ENCODE assay signal across 1 cellular context in the genomic region with DNA sequence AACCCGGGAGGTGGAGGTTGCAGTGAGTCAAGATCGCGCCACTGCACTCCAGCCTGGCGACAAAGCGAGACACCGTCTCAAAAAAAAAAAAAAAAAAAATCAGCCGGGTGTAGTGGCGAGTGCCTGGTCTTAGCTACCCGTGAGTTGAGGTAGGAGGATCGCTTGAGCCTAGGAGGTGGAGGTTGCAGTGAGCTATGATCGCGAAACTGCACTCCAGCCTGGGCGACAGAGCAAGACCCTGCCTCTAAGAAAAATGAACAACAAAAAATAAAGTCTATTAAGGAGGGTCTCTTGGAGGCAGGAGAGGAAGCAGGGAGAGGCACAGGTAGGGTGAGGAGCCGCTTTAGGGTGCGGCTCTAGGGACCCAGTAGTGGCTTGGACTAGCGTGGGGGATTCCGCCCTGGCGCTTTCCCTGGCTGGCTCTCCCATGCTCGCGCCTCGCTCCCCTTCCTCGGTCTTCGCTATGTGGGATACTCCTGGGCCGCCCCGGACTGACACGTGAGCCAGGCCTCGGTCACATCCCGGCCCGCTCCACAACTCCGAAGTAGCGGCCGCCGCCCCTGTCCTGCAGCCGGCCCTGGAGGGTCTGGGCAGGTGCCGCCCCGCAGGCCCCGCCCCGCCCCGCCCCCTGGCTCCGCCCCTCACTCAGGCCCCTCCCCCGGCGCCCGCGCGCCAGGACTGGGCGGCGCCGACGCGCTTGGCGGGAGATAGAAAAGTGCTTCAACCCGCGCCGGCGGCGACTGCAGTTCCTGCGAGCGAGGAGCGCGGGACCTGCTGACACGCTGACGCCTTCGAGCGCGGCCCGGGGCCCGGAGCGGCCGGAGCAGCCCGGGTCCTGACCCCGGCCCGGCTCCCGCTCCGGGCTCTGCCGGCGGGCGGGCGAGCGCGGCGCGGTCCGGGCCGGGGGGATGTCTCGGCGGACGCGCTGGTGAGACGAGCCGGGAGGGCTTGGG.
TF ChIP-seq lines count a peak whose summit lies in the region.

A gene (plus strand): TSS at position 739 of the 953 bp plus-strand sequence. CDS start 170 bp downstream, at position 909.

TF ChIP-seq in HepG2, 621 proteins besides CTCF, POLR2A, EP300 and RAD21 (continued from another document):
- TF ChIP-seq, protein P1, sequence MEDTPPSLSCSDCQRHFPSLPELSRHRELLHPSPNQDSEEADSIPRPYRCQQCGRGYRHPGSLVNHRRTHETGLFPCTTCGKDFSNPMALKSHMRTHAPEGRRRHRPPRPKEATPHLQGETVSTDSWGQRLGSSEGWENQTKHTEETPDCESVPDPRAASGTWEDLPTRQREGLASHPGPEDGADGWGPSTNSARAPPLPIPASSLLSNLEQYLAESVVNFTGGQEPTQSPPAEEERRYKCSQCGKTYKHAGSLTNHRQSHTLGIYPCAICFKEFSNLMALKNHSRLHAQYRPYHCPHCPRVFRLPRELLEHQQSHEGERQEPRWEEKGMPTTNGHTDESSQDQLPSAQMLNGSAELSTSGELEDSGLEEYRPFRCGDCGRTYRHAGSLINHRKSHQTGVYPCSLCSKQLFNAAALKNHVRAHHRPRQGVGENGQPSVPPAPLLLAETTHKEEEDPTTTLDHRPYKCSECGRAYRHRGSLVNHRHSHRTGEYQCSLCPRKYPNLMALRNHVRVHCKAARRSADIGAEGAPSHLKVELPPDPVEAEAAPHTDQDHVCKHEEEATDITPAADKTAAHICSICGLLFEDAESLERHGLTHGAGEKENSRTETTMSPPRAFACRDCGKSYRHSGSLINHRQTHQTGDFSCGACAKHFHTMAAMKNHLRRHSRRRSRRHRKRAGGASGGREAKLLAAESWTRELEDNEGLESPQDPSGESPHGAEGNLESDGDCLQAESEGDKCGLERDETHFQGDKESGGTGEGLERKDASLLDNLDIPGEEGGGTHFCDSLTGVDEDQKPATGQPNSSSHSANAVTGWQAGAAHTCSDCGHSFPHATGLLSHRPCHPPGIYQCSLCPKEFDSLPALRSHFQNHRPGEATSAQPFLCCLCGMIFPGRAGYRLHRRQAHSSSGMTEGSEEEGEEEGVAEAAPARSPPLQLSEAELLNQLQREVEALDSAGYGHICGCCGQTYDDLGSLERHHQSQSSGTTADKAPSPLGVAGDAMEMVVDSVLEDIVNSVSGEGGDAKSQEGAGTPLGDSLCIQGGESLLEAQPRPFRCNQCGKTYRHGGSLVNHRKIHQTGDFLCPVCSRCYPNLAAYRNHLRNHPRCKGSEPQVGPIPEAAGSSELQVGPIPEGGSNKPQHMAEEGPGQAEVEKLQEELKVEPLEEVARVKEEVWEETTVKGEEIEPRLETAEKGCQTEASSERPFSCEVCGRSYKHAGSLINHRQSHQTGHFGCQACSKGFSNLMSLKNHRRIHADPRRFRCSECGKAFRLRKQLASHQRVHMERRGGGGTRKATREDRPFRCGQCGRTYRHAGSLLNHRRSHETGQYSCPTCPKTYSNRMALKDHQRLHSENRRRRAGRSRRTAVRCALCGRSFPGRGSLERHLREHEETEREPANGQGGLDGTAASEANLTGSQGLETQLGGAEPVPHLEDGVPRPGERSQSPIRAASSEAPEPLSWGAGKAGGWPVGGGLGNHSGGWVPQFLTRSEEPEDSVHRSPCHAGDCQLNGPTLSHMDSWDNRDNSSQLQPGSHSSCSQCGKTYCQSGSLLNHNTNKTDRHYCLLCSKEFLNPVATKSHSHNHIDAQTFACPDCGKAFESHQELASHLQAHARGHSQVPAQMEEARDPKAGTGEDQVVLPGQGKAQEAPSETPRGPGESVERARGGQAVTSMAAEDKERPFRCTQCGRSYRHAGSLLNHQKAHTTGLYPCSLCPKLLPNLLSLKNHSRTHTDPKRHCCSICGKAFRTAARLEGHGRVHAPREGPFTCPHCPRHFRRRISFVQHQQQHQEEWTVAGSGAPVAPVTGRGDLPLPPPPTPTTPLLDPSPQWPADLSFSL (CRISPR knock-in tag; IDR thresholded peaks at IDR 0.05) = no peak
- TF ChIP-seq, protein P2, sequence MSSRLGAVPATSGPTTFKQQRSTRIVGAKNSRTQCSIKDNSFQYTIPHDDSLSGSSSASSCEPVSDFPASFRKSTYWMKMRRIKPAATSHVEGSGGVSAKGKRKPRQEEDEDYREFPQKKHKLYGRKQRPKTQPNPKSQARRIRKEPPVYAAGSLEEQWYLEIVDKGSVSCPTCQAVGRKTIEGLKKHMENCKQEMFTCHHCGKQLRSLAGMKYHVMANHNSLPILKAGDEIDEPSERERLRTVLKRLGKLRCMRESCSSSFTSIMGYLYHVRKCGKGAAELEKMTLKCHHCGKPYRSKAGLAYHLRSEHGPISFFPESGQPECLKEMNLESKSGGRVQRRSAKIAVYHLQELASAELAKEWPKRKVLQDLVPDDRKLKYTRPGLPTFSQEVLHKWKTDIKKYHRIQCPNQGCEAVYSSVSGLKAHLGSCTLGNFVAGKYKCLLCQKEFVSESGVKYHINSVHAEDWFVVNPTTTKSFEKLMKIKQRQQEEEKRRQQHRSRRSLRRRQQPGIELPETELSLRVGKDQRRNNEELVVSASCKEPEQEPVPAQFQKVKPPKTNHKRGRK (CRISPR knock-in tag; IDR thresholded peaks at IDR 0.05) = no peak
- no peak for TF ChIP-seq RBAK (CRISPR knock-in tag; IDR thresholded peaks at IDR 0.05)
- TF ChIP-seq KMT2A (CRISPR knock-in tag; IDR thresholded peaks at IDR 0.05) = peak; percentile 61
- TF ChIP-seq, protein P3, sequence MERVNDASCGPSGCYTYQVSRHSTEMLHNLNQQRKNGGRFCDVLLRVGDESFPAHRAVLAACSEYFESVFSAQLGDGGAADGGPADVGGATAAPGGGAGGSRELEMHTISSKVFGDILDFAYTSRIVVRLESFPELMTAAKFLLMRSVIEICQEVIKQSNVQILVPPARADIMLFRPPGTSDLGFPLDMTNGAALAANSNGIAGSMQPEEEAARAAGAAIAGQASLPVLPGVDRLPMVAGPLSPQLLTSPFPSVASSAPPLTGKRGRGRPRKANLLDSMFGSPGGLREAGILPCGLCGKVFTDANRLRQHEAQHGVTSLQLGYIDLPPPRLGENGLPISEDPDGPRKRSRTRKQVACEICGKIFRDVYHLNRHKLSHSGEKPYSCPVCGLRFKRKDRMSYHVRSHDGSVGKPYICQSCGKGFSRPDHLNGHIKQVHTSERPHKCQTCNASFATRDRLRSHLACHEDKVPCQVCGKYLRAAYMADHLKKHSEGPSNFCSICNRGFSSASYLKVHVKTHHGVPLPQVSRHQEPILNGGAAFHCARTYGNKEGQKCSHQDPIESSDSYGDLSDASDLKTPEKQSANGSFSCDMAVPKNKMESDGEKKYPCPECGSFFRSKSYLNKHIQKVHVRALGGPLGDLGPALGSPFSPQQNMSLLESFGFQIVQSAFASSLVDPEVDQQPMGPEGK (CRISPR knock-in tag; IDR thresholded peaks at IDR 0.05) = peak; percentile 41; the same call in 1 of the 2 replicates
- no peak for TF ChIP-seq PCBP2 (optimal IDR thresholded peaks at IDR 0.05; ENCODE audit: low read depth, low read length, poor library complexity, severe bottlenecking)
- peak; percentile 61; the same call in 1 of the 2 replicates for TF ChIP-seq SRY (CRISPR knock-in tag; IDR thresholded peaks at IDR 0.05)
- TF ChIP-seq, protein P4, sequence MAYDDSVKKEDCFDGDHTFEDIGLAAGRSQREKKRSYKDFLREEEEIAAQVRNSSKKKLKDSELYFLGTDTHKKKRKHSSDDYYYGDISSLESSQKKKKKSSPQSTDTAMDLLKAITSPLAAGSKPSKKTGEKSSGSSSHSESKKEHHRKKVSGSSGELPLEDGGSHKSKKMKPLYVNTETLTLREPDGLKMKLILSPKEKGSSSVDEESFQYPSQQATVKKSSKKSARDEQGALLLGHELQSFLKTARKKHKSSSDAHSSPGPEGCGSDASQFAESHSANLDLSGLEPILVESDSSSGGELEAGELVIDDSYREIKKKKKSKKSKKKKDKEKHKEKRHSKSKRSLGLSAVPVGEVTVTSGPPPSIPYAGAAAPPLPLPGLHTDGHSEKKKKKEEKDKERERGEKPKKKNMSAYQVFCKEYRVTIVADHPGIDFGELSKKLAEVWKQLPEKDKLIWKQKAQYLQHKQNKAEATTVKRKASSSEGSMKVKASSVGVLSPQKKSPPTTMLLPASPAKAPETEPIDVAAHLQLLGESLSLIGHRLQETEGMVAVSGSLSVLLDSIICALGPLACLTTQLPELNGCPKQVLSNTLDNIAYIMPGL (CRISPR knock-in tag; IDR thresholded peaks at IDR 0.05; ENCODE audit: borderline replicate concordance in 1 of 2, low read depth in 1 of 2) = 0 out of 4 replicates have a peak, but pooled peaks have one; percentile 18 to 29
- no peak for TF ChIP-seq RBM22 (optimal IDR thresholded peaks at IDR 0.05; ENCODE audit: low read length)
- TF ChIP-seq GTF3A (CRISPR knock-in tag; conservative IDR thresholded peaks at IDR 0.05) = no peak
- TF ChIP-seq ZC3H13 (CRISPR knock-in tag; IDR thresholded peaks at IDR 0.05) = peak; percentile 86
- TF ChIP-seq ZNF484 (CRISPR knock-in tag; IDR thresholded peaks at IDR 0.05; ENCODE audit: borderline replicate concordance, low read depth) = no peak
- no peak for TF ChIP-seq GFI1 (CRISPR knock-in tag; IDR thresholded peaks at IDR 0.05; ENCODE audit: borderline replicate concordance)
- 0 out of 2 replicates have a peak, but pooled peaks have one; percentile 28 for TF ChIP-seq MAFG (CRISPR knock-in tag; IDR thresholded peaks at IDR 0.05)
TF ChIP-seq in HepG2: peak in this region for 269.
